23 cellular contexts compared by ENCODE assay signal in the genomic region with DNA sequence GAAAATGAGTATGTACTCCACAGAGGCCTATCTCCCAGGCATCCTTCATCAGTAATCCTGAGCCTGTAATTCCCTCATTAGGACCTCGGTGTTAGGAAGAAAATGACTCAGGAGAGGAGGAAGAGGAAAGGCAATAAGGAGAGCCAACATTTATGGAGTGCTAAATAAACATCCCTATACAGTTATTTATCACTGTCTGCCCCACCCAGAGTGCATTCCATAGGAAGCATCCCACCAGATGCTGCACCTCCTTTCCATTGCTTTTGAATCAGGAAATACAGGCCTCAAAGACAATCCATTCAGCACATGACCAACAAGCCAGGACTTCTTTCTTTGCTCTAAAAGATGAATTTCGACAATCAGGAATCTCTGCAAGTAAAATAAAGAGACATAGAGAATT.
"Had no signal": no experiment of that assay in that cellular context is flagged by ENCODE, and none has a peak within 500 bp of the region (broad histone marks: within the 10 kb centered on the region; RNA-seq: fewer than 3 reads in every experiment).

No MANE protein-coding gene starts in this region.

- H3K36me3 Mint-ChIP-seq: immature natural killer cell; naive thymus-derived CD8-positive, alpha-beta T cell; stimulated activated naive B cell treated with anti-CD40 and anti-IgM and Interleukin-4, amounts not matched to agents 10 μg/mL and 1 μg/mL and 100 μg/mL, for 72 hours had no signal

- H3K4me3 Mint-ChIP-seq: dendritic cell treated with granulocyte-macrophage colony-stimulating factor and Interleukin-4, amounts not matched to agents 40 ng/mL and 50 ng/mL, for 4 days; effector memory CD8-positive, alpha-beta T cell; immature natural killer cell; naive thymus-derived CD8-positive, alpha-beta T cell; neural crest cell; stimulated activated naive B cell treated with anti-CD40 and anti-IgM and Interleukin-4, amounts not matched to agents 10 μg/mL and 1 μg/mL and 100 μg/mL, for 72 hours; stimulated activated naive CD8-positive, alpha-beta T cell treated with anti-CD3 and anti-CD28 coated beads, Interleukin-15, amount 100 ng/mL, for 72 hours had no signal

- H3K27me3 ChIP-seq: foreskin keratinocyte, heart right ventricle, ovary, right atrium auricular region, sigmoid colon, testis, tibial nerve, upper lobe of right lung, vagina had no signal

- H3K27ac Mint-ChIP-seq: dendritic cell treated with granulocyte-macrophage colony-stimulating factor and Interleukin-4, amounts not matched to agents 40 ng/mL and 50 ng/mL, for 4 days; effector memory CD8-positive, alpha-beta T cell; immature natural killer cell; naive thymus-derived CD8-positive, alpha-beta T cell; stimulated activated naive B cell treated with anti-CD40 and anti-IgM and Interleukin-4, amounts not matched to agents 10 μg/mL and 1 μg/mL and 100 μg/mL, for 72 hours; stimulated activated naive CD8-positive, alpha-beta T cell treated with anti-CD3 and anti-CD28 coated beads, Interleukin-15, amount 100 ng/mL, for 72 hours had no signal

- H3K27me3 Mint-ChIP-seq: dendritic cell treated with granulocyte-macrophage colony-stimulating factor and Interleukin-4, amounts not matched to agents 40 ng/mL and 50 ng/mL, for 4 days; stimulated activated naive B cell treated with anti-CD40 and anti-IgM and Interleukin-4, amounts not matched to agents 10 μg/mL and 1 μg/mL and 100 μg/mL, for 72 hours; stimulated activated naive CD8-positive, alpha-beta T cell treated with anti-CD3 and anti-CD28 coated beads, Interleukin-15, amount 100 ng/mL, for 72 hours had no signal

- H3K4me1 ChIP-seq: heart right ventricle, left ventricle myocardium inferior, lower lobe of right lung, right atrium auricular region, testis, tibial nerve, upper lobe of right lung, vagina had no signal

- H3K36me3 ChIP-seq: heart right ventricle, left ventricle myocardium inferior, lower lobe of right lung, ovary, right atrium auricular region, sigmoid colon, tibial nerve, upper lobe of right lung, vagina had no signal

- H3K9me3 ChIP-seq: heart right ventricle, left ventricle myocardium inferior, lower lobe of right lung, ovary, right atrium auricular region, sigmoid colon, testis, tibial nerve, upper lobe of right lung, vagina had no signal

- H3K9me3 Mint-ChIP-seq: dendritic cell treated with granulocyte-macrophage colony-stimulating factor and Interleukin-4, amounts not matched to agents 40 ng/mL and 50 ng/mL, for 4 days; effector memory CD8-positive, alpha-beta T cell; immature natural killer cell; naive thymus-derived CD8-positive, alpha-beta T cell; neural crest cell; stimulated activated naive B cell treated with anti-CD40 and anti-IgM and Interleukin-4, amounts not matched to agents 10 μg/mL and 1 μg/mL and 100 μg/mL, for 72 hours; stimulated activated naive CD8-positive, alpha-beta T cell treated with anti-CD3 and anti-CD28 coated beads, Interleukin-15, amount 100 ng/mL, for 72 hours had no signal

- ATAC-seq: effector memory CD8-positive, alpha-beta T cell; foreskin keratinocyte; heart right ventricle; lower lobe of right lung; naive thymus-derived CD8-positive, alpha-beta T cell; stimulated activated naive B cell treated with anti-CD40 and anti-IgM and Interleukin-4, amounts not matched to agents 10 μg/mL and 1 μg/mL and 100 μg/mL, for 72 hours; stimulated activated naive CD8-positive, alpha-beta T cell treated with anti-CD3 and anti-CD28 coated beads, Interleukin-15, amount 100 ng/mL, for 72 hours; upper lobe of right lung had no signal

- DNase-seq: effector memory CD8-positive, alpha-beta T cell; foreskin keratinocyte; heart right ventricle; immature natural killer cell; left ventricle myocardium inferior; lower lobe of right lung; mesendoderm; naive thymus-derived CD8-positive, alpha-beta T cell; nucleus accumbens; ovary; sigmoid colon; stimulated activated CD4-positive, alpha-beta T cell treated with anti-CD3 and anti-CD28 coated beads, Interleukin-2, amount 100 ng/mL, for 24 hours; stimulated activated CD4-positive, alpha-beta T cell treated with anti-CD3 and anti-CD28 coated beads, Interleukin-4, amount 100 ng/mL, for 4 hours; stimulated activated naive B cell treated with anti-CD40 and anti-IgM and Interleukin-4, amounts not matched to agents 10 μg/mL and 1 μg/mL and 100 μg/mL, for 72 hours; stimulated activated naive CD8-positive, alpha-beta T cell treated with anti-CD3 and anti-CD28 coated beads, Interleukin-15, amount 100 ng/mL, for 72 hours; testis; upper lobe of right lung had no signal

- H3K27ac ChIP-seq: foreskin keratinocyte, heart right ventricle, left ventricle myocardium inferior, lower lobe of right lung, ovary, right atrium auricular region, skin epidermis, testis, tibial nerve, upper lobe of right lung, vagina had no signal

- H3K4me3 ChIP-seq: heart right ventricle, left ventricle myocardium inferior, lower lobe of right lung, ovary, right atrium auricular region, sigmoid colon, skin epidermis, testis, tibial nerve, upper lobe of right lung, vagina had no signal

- H3K4me1 Mint-ChIP-seq: immature natural killer cell; naive thymus-derived CD8-positive, alpha-beta T cell; neural crest cell; stimulated activated naive B cell treated with anti-CD40 and anti-IgM and Interleukin-4, amounts not matched to agents 10 μg/mL and 1 μg/mL and 100 μg/mL, for 72 hours; stimulated activated naive CD8-positive, alpha-beta T cell treated with anti-CD3 and anti-CD28 coated beads, Interleukin-15, amount 100 ng/mL, for 72 hours had no signal
